Comparison of ENCODE assay signal across 1 cellular context in the genomic region with DNA sequence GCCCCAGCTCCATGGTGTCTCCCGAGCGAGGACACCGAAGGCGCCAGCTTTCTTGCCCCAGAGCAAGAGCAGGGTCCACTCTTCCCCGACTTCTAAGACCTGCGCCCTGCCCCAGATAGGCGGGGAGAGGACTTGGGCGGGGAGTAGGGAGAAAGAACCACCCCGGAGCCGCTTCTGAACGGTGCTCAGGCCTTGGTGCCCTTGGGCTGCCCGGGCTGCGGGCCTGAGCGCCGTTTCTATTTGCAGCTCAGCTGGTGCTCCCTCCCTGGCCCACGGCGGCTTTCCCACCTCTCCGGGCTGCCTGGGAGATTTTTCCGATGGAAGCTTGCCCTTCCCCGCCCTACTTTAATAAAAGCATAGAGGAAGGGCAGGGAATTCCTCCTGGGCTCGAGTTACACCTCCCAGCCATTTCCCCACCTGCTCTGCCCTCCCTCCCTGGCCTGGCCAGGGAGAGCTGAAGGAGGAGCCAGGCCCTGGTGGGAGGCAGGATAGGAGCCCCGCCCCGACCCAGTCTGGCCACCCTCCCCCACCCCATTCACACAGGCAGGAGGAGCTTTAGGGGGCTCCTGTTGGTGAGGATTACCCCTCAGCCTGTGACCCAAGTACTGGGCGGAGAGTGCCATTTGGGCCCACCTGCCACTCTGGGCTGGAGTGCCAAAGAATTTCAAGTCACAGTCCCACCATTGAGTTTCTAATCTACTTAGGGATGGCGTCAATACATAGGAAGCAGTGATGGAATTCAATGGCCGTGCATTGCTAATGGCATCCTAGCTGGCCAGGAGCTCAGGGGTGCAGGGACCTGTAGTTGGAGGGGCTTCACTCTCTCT.
TF ChIP-seq lines count a peak whose summit lies in the region.

No MANE protein-coding gene starts in this region.

TF ChIP-seq in HCT116, 20 proteins besides CTCF, POLR2A, EP300 and RAD21:
- no peak for TF ChIP-seq FOSL1 (IDR thresholded peaks at IDR 0.05; ENCODE audit: low read depth)
- no peak for TF ChIP-seq SRF (IDR thresholded peaks at IDR 0.05; ENCODE audit: low read depth)
- peak; percentile 17; the same call in 1 of the 2 replicates for TF ChIP-seq POLR2AphosphoS5 (IDR thresholded peaks at IDR 0.05; ENCODE audit: low read depth, low read length)
- peak; percentile 56 for TF ChIP-seq TCF7L2 (IDR thresholded peaks at IDR 0.05; ENCODE audit: borderline replicate concordance, extremely low read depth, insufficient read depth, insufficient read length)
- TF ChIP-seq CEBPB (IDR thresholded peaks at IDR 0.05; ENCODE audit: low read depth) = no peak
- TF ChIP-seq CBX3 (IDR thresholded peaks at IDR 0.05; ENCODE audit: low read depth) = no peak
- no peak for TF ChIP-seq ELF1 (IDR thresholded peaks at IDR 0.05; ENCODE audit: borderline replicate concordance, low read depth)
- TF ChIP-seq, protein P1, sequence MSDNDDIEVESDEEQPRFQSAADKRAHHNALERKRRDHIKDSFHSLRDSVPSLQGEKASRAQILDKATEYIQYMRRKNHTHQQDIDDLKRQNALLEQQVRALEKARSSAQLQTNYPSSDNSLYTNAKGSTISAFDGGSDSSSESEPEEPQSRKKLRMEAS (IDR thresholded peaks at IDR 0.05) = no peak; the same call in 1 of the 2 replicates
- no peak for TF ChIP-seq EGR1 (IDR thresholded peaks at IDR 0.05; ENCODE audit: low read depth)
- no peak for TF ChIP-seq EZH2 (IDR thresholded peaks at IDR 0.05)
- TF ChIP-seq, protein P2, sequence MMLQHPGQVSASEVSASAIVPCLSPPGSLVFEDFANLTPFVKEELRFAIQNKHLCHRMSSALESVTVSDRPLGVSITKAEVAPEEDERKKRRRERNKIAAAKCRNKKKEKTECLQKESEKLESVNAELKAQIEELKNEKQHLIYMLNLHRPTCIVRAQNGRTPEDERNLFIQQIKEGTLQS (IDR thresholded peaks at IDR 0.05) = no peak
- TF ChIP-seq, protein P3, sequence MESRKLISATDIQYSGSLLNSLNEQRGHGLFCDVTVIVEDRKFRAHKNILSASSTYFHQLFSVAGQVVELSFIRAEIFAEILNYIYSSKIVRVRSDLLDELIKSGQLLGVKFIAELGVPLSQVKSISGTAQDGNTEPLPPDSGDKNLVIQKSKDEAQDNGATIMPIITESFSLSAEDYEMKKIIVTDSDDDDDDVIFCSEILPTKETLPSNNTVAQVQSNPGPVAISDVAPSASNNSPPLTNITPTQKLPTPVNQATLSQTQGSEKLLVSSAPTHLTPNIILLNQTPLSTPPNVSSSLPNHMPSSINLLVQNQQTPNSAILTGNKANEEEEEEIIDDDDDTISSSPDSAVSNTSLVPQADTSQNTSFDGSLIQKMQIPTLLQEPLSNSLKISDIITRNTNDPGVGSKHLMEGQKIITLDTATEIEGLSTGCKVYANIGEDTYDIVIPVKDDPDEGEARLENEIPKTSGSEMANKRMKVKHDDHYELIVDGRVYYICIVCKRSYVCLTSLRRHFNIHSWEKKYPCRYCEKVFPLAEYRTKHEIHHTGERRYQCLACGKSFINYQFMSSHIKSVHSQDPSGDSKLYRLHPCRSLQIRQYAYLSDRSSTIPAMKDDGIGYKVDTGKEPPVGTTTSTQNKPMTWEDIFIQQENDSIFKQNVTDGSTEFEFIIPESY (IDR thresholded peaks at IDR 0.05; ENCODE audit: extremely low read depth, insufficient replicate concordance, low read length) = no peak
- TF ChIP-seq, protein P4, sequence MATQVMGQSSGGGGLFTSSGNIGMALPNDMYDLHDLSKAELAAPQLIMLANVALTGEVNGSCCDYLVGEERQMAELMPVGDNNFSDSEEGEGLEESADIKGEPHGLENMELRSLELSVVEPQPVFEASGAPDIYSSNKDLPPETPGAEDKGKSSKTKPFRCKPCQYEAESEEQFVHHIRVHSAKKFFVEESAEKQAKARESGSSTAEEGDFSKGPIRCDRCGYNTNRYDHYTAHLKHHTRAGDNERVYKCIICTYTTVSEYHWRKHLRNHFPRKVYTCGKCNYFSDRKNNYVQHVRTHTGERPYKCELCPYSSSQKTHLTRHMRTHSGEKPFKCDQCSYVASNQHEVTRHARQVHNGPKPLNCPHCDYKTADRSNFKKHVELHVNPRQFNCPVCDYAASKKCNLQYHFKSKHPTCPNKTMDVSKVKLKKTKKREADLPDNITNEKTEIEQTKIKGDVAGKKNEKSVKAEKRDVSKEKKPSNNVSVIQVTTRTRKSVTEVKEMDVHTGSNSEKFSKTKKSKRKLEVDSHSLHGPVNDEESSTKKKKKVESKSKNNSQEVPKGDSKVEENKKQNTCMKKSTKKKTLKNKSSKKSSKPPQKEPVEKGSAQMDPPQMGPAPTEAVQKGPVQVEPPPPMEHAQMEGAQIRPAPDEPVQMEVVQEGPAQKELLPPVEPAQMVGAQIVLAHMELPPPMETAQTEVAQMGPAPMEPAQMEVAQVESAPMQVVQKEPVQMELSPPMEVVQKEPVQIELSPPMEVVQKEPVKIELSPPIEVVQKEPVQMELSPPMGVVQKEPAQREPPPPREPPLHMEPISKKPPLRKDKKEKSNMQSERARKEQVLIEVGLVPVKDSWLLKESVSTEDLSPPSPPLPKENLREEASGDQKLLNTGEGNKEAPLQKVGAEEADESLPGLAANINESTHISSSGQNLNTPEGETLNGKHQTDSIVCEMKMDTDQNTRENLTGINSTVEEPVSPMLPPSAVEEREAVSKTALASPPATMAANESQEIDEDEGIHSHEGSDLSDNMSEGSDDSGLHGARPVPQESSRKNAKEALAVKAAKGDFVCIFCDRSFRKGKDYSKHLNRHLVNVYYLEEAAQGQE (IDR thresholded peaks at IDR 0.05; ENCODE audit: low read depth) = no peak
- peak; percentile 9 for TF ChIP-seq YY1 (IDR thresholded peaks at IDR 0.05; ENCODE audit: extremely low read depth, insufficient replicate concordance, low read depth, low read length)
- TF ChIP-seq JUND (IDR thresholded peaks at IDR 0.05) = no peak
- no peak for TF ChIP-seq EZH2phosphoT487 (IDR thresholded peaks at IDR 0.05; ENCODE audit: borderline replicate concordance)
- no peak for TF ChIP-seq SP1 (IDR thresholded peaks at IDR 0.05; ENCODE audit: low read depth)
- TF ChIP-seq ZNF274 (IDR thresholded peaks at IDR 0.05; ENCODE audit: low read depth, low read length) = no peak
- TF ChIP-seq SIN3A (IDR thresholded peaks at IDR 0.05; ENCODE audit: low read depth) = no peak
- no peak for TF ChIP-seq ZFX (IDR thresholded peaks at IDR 0.05)
